In the genomic region with DNA sequence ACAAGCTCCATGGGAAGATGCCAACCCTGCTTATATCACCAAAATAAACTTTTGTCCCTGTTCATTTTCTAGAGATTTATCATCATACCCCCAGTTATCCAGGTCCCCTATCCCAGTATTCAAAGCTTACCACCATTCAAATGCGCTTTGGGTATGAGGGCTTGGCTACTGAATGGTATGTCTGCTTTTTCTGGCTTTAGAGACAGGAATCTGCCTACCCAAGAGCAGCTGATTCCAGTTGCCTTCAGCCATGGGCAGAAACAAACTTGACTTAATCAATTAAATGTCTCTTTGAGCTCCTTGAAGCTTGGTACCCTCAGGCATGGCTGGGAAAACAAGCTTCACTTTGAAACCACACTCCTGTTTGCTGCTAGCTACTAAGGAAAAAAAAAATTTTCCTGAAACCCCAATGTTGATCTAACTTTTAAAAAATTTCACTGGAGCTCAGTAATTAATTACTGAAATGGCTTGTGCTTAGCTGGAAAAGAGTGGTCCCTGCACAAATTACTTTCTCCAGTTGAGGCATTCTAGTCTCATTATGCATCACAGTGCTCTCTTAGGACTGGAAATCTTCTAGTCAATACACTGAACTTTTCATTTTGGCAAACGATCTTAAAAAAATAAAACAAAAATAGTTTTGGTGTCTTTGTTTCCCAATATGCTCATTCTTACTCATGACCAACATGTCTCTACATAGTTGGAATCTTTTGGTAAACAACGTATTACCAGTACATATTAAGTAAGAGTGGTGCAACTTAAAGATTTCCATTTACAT, we compare ENCODE assay signal across 20 cellular contexts.
DNase-seq lines count a peak whose midpoint lies in the region; TF ChIP-seq lines count a peak whose summit lies in the region.
"Had no signal": no experiment of that assay in that cellular context is flagged by ENCODE, and none has a peak within 500 bp of the region (broad histone marks: within the 10 kb centered on the region; RNA-seq: fewer than 3 reads in every experiment).

No MANE protein-coding gene starts in this region.

- WGBS in suprapubic skin = 33% methylated on average over 3 of the region's 3 CpGs

- no peak overlapping the region for H3K4me3 ChIP-seq in astrocyte of the spinal cord (ENCODE audit: low read depth, low read length)
- H3K4me3 ChIP-seq in suprapubic skin = no peak overlapping the region
- H3K4me3 ChIP-seq: pancreas had no signal

- H3K4me1 ChIP-seq in suprapubic skin = peaks cover 22% of the 10 kb centered on the region
- H3K4me1 ChIP-seq: pancreas had no signal

- H3K27ac ChIP-seq in suprapubic skin = peak overlapping the region; percentile 83

- in situ Hi-C loops in astrocyte of the spinal cord (cut with HindIII; ENCODE audit: low sequenced_read_pairs) (no loop called here), KBM-7 (cut with MboI; ENCODE audit: low pct_unique_long_range_greater_than_20kb, low sequenced_read_pairs) (no loop called here)

- TF ChIP-seq EP300 in suprapubic skin (IDR thresholded peaks at IDR 0.05) = no peak

- no peak for TF ChIP-seq CTCF in astrocyte of the spinal cord (IDR thresholded peaks at IDR 0.05; ENCODE audit: low read depth, low read length)
- no peak for TF ChIP-seq CTCF in suprapubic skin (IDR thresholded peaks at IDR 0.05)

- no peaks in the 10 kb centered on the region for H3K27me3 ChIP-seq in suprapubic skin
- H3K27me3 ChIP-seq: pancreas had no signal

- no peaks in the 10 kb centered on the region for H3K9me3 ChIP-seq in suprapubic skin
- H3K9me3 ChIP-seq: pancreas had no signal

- H3K36me3 ChIP-seq in suprapubic skin = no peaks in the 10 kb centered on the region
- H3K36me3 ChIP-seq: pancreas had no signal

- DNase-seq in GM04503 (ENCODE audit: low read depth) (peak; percentile 95), astrocyte of the spinal cord (ENCODE audit: low read depth, low spot score) (peak; percentile 73), foreskin melanocyte (peak; percentile 49), suprapubic skin (ENCODE audit: low spot score in 2 of 2) (no peak), NCI-H2081 treated with DMSO at 0.1 percent for 48 hours (lab: John Stamatoyannopoulos, UW) (no peak), KBM-7 (no peak), mucosa of gallbladder (ENCODE audit: low spot score) (no peak)
- no peak for DNase-seq in stimulated activated CD4-positive, alpha-beta T cell treated with anti-CD3 and anti-CD28 coated beads, Interleukin-15, amount 100 ng/mL, for 24 hours
- DNase-seq: activated CD4-positive, alpha-beta T cell treated with anti-CD3 and anti-CD28 coated beads for 1 hour; activated T-cell treated with anti-CD3 and anti-CD28 coated beads, Interleukin-2, amount 50 U/mL, for 4 hours; amygdala; CD8-positive, alpha-beta memory T cell; effector memory CD4-positive, alpha-beta T cell; GF-D8; NCI-H1105; NCI-H446 treated with DMSO at 0.1 percent for 48 hours; pancreas; PC-3; stimulated activated CD4-positive, alpha-beta T cell treated with anti-CD3 and anti-CD28 coated beads, Interleukin-4, amount 100 ng/mL, for 1 hour; T-helper 17 cell had no signal

- no peak for TF ChIP-seq POLR2A in suprapubic skin (IDR thresholded peaks at IDR 0.05)

Comparison
In these comparisons a context has a peak if more than half of its experiments do, and no peak if none do; other contexts are left out.
1. DNase-seq: peak in GM04503 (single experiment), astrocyte of the spinal cord (single experiment) and foreskin melanocyte (single experiment); none in suprapubic skin (0 of 2), NCI-H2081 treated with DMSO at 0.1 percent for 48 hours (single experiment), stimulated activated CD4-positive, alpha-beta T cell treated with anti-CD3 and anti-CD28 coated beads, Interleukin-15, amount 100 ng/mL, for 24 hours (single experiment), KBM-7 (single experiment) and mucosa of gallbladder (single experiment).